8 cellular contexts compared by ENCODE assay signal in the genomic region with DNA sequence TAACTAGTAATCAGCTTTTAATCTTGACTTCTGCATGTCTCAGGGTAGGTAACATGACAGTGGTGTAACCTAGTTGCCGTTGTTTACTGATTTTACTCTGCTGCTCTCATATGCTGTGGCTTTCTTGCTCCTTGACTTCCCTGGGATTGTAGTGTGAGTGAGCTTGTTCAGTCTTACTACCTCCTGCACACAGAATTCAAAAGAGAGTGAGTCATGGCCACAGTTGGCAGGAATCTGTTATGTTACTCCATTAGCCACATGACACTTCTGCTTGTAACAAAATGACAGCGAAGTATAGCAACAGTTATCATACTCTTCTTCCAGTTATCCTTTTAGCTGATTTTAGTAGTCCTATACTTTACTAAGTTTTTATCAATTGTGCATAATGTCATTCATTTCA. TPM values are rescaled to one million over a fixed set of nuclear protein-coding genes. Genes with fewer than 3 reads are reported as not detected.
A peak's percentile ranks its signal among the peaks of the same experiment; 100 is the strongest.
DNase-seq lines count a peak whose midpoint lies in the region; ATAC-seq and TF ChIP-seq lines count a peak whose summit lies in the region.

No MANE protein-coding gene starts in this region.

- H3K27me3 ChIP-seq in foreskin keratinocyte = no peaks in the 10 kb centered on the region

- POLR2A ChIA-PET in HEK293 (lab: Yijun Ruan, JAX) (no interaction called here), RWPE1 (lab: Yijun Ruan, JAX; ENCODE audit: low non-redundant PET) (no interaction called here)

- CTCF ChIA-PET in HEK293 (lab: Yijun Ruan, JAX) (interaction anchor here (0.6 kb wide), 1 partner anchor 53 kb away, joined by 3 read pairs; no protein-coding TSS in a partner anchor), RWPE1 (lab: Yijun Ruan, JAX) (no interaction called here)

- H3K9me3 ChIP-seq in HEK293 (ENCODE audit: control insufficient read depth, insufficient read depth, low read depth, low read length) = no peaks in the 10 kb centered on the region

- H3K4me3 ChIP-seq in HEK293 (ENCODE audit: low read depth, low read length) (no peak overlapping the region), skeletal muscle cell (ENCODE audit: low read depth, low read length) (no peak overlapping the region)

- no peak for TF ChIP-seq CTCF in HEK293 (tag by site-specific recombination; IDR thresholded peaks at IDR 0.05)
- TF ChIP-seq CTCF in RWPE1 (conservative IDR thresholded peaks at IDR 0.05; ENCODE audit: low read depth) = no peak
- no peak for TF ChIP-seq CTCF in foreskin keratinocyte (conservative IDR thresholded peaks at IDR 0.05)

- H3K36me3 ChIP-seq in HEK293 (ENCODE audit: control insufficient read depth in 2 of 2, insufficient read depth in 1 of 2, low read length in 2 of 2) = no peaks in the 10 kb centered on the region; a peak in 1 of 3 replicates

- H3K27ac ChIP-seq in HEK293 (ENCODE audit: extremely low read depth, low read depth, low read length) (no peak overlapping the region), RWPE1 (no peak overlapping the region), foreskin keratinocyte (peak overlapping the region; percentile 61)

- H3K4me1 ChIP-seq in HEK293 (ENCODE audit: control insufficient read depth, insufficient read depth, low read length) = peaks cover 11% of the 10 kb centered on the region
- H3K4me1 ChIP-seq in foreskin keratinocyte = peaks cover 13% of the 10 kb centered on the region

- peak; percentile 91 for ATAC-seq in foreskin keratinocyte

- peak; percentile 79 for DNase-seq in RWPE1 (ENCODE audit: low spot score)
- peak; percentile 53 to 80 for DNase-seq in foreskin keratinocyte
- DNase-seq in skeletal muscle cell (ENCODE audit: low read depth) = peak; percentile 83
- no peak for DNase-seq in activated CD4-positive, alpha-beta T cell treated with anti-CD3 and anti-CD28 coated beads, Interleukin-2, amount 50 U/mL, for 48 hours
- DNase-seq in retina = no peak
- DNase-seq in central memory CD4-positive, alpha-beta T cell = no peak
- DNase-seq in NK-92 (lab: John Stamatoyannopoulos, UW; ENCODE audit: unreplicated experiment) = no peak

TF ChIP-seq in HEK293, 187 proteins besides CTCF, POLR2A, EP300 and RAD21 (continues in another document):
- no peak for TF ChIP-seq ZBTB21 (tag by site-specific recombination; IDR thresholded peaks at IDR 0.05)
- TF ChIP-seq, protein P1, sequence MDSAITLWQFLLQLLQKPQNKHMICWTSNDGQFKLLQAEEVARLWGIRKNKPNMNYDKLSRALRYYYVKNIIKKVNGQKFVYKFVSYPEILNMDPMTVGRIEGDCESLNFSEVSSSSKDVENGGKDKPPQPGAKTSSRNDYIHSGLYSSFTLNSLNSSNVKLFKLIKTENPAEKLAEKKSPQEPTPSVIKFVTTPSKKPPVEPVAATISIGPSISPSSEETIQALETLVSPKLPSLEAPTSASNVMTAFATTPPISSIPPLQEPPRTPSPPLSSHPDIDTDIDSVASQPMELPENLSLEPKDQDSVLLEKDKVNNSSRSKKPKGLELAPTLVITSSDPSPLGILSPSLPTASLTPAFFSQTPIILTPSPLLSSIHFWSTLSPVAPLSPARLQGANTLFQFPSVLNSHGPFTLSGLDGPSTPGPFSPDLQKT (IDR thresholded peaks at IDR 0.05; ENCODE audit: borderline replicate concordance, low read depth, low read length) = no peak
- 0 out of 2 replicates have a peak, but pooled peaks have one; percentile 24 for TF ChIP-seq ZEB2 (tag by site-specific recombination; IDR thresholded peaks at IDR 0.05)
- TF ChIP-seq ZNF501 (tag by site-specific recombination; IDR thresholded peaks at IDR 0.05) = no peak
- TF ChIP-seq ZNF629 (tag by site-specific recombination; IDR thresholded peaks at IDR 0.05) = peak; percentile 54; the same call in 1 of the 2 replicates
- TF ChIP-seq ZNF600 (tag by site-specific recombination; IDR thresholded peaks at IDR 0.05) = peak; percentile 82
- TF ChIP-seq ZNF585B (tag by site-specific recombination; IDR thresholded peaks at IDR 0.05) = no peak
- no peak for TF ChIP-seq HOXA7 (CRISPR knock-in tag; IDR thresholded peaks at IDR 0.05; ENCODE audit: borderline replicate concordance)
- TF ChIP-seq, protein P2, sequence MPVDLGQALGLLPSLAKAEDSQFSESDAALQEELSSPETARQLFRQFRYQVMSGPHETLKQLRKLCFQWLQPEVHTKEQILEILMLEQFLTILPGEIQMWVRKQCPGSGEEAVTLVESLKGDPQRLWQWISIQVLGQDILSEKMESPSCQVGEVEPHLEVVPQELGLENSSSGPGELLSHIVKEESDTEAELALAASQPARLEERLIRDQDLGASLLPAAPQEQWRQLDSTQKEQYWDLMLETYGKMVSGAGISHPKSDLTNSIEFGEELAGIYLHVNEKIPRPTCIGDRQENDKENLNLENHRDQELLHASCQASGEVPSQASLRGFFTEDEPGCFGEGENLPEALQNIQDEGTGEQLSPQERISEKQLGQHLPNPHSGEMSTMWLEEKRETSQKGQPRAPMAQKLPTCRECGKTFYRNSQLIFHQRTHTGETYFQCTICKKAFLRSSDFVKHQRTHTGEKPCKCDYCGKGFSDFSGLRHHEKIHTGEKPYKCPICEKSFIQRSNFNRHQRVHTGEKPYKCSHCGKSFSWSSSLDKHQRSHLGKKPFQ (tag by site-specific recombination; IDR thresholded peaks at IDR 0.05) = peak; percentile 46; the same call in 1 of the 2 replicates
- peak; percentile 51; the same call in 1 of the 2 replicates for TF ChIP-seq PRDM1 (tag by site-specific recombination; IDR thresholded peaks at IDR 0.05)
- TF ChIP-seq, protein P3, sequence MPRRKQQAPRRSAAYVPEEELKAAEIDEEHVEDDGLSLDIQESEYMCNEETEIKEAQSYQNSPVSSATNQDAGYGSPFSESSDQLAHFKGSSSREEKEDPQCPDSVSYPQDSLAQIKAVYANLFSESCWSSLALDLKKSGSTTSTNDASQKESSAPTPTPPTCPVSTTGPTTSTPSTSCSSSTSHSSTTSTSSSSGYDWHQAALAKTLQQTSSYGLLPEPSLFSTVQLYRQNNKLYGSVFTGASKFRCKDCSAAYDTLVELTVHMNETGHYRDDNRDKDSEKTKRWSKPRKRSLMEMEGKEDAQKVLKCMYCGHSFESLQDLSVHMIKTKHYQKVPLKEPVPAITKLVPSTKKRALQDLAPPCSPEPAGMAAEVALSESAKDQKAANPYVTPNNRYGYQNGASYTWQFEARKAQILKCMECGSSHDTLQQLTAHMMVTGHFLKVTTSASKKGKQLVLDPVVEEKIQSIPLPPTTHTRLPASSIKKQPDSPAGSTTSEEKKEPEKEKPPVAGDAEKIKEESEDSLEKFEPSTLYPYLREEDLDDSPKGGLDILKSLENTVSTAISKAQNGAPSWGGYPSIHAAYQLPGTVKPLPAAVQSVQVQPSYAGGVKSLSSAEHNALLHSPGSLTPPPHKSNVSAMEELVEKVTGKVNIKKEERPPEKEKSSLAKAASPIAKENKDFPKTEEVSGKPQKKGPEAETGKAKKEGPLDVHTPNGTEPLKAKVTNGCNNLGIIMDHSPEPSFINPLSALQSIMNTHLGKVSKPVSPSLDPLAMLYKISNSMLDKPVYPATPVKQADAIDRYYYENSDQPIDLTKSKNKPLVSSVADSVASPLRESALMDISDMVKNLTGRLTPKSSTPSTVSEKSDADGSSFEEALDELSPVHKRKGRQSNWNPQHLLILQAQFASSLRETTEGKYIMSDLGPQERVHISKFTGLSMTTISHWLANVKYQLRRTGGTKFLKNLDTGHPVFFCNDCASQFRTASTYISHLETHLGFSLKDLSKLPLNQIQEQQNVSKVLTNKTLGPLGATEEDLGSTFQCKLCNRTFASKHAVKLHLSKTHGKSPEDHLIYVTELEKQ (tag by site-specific recombination; IDR thresholded peaks at IDR 0.05; ENCODE audit: borderline replicate concordance) = no peak
- TF ChIP-seq ZNF23 (tag by site-specific recombination; IDR thresholded peaks at IDR 0.05; ENCODE audit: borderline replicate concordance) = no peak
- TF ChIP-seq IKZF3 (tag by site-specific recombination; IDR thresholded peaks at IDR 0.05) = peak; percentile 11; the same call in 1 of the 2 replicates
- TF ChIP-seq, protein P4, sequence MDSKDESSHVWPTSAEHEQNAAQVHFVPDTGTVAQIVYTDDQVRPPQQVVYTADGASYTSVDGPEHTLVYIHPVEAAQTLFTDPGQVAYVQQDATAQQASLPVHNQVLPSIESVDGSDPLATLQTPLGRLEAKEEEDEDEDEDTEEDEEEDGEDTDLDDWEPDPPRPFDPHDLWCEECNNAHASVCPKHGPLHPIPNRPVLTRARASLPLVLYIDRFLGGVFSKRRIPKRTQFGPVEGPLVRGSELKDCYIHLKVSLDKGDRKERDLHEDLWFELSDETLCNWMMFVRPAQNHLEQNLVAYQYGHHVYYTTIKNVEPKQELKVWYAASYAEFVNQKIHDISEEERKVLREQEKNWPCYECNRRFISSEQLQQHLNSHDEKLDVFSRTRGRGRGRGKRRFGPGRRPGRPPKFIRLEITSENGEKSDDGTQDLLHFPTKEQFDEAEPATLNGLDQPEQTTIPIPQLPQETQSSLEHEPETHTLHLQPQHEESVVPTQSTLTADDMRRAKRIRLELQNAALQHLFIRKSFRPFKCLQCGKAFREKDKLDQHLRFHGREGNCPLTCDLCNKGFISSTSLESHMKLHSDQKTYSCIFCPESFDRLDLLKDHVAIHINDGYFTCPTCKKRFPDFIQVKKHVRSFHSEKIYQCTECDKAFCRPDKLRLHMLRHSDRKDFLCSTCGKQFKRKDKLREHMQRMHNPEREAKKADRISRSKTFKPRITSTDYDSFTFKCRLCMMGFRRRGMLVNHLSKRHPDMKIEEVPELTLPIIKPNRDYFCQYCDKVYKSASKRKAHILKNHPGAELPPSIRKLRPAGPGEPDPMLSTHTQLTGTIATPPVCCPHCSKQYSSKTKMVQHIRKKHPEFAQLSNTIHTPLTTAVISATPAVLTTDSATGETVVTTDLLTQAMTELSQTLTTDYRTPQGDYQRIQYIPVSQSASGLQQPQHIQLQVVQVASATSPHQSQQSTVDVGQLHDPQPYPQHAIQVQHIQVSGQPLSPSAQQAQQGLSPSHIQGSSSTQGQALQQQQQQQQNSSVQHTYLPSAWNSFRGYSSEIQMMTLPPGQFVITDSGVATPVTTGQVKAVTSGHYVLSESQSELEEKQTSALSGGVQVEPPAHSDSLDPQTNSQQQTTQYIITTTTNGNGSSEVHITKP (tag by site-specific recombination; IDR thresholded peaks at IDR 0.05) = peak; percentile 29; the same call in 1 of the 2 replicates
- peak; percentile 71 for TF ChIP-seq ZBTB17 (tag by site-specific recombination; IDR thresholded peaks at IDR 0.05)

RNA-seq across cellular contexts. Expression of a gene that starts 18.8 kb away (rescaled TPM):
- total RNA-seq in foreskin keratinocyte = 34.9 and 35.7 TPM in 2 replicates
- polyA plus RNA-seq in foreskin keratinocyte = 3.9 and 4.9 TPM in 2 replicates

Comparison
In these comparisons a context has a peak if more than half of its experiments do, and no peak if none do; other contexts are left out.
1. DNase-seq: peak in RWPE1 (single experiment), foreskin keratinocyte (2 of 2) and skeletal muscle cell (single experiment); none in activated CD4-positive, alpha-beta T cell treated with anti-CD3 and anti-CD28 coated beads, Interleukin-2, amount 50 U/mL, for 48 hours (0 of 2), retina (single experiment), central memory CD4-positive, alpha-beta T cell (single experiment) and NK-92 (single experiment).